ENCODE assay signal across 13 cellular contexts in the genomic region with DNA sequence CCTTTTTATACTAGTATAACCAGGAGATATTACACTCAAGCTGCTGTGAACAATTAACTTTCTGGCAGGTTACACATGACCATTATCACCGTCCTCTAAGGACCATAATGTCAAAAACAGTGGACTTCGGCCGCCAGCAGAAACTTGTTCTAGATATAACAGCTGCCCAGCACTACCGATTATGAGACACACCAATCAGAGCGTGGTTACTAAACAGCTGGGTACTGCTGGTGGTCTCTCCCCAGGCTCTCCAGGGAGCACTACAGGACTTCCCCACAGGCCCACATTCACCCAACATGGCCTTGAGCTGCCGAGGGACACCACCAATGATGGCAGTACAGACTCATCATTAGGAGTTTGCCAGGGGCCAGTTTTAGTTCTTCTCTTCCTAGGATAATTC.
"Had no signal": no experiment of that assay in that cellular context is flagged by ENCODE, and none has a peak within 500 bp of the region (broad histone marks: within the 10 kb centered on the region; RNA-seq: fewer than 3 reads in every experiment).

No MANE protein-coding gene starts in this region.

- H3K9me3 Mint-ChIP-seq: activated CD4-positive, alpha-beta memory T cell treated with anti-CD3 and anti-CD28 coated beads for 36 hours; type B pancreatic cell had no signal

- H3K27ac Mint-ChIP-seq: activated CD4-positive, alpha-beta memory T cell treated with anti-CD3 and anti-CD28 coated beads for 36 hours; activated CD8-positive, alpha-beta memory T cell treated with anti-CD3 and anti-CD28 coated beads, Interleukin-2, amount 10 ng/mL, durations not matched to agents 7 days and 5 days; endodermal cell; naive thymus-derived CD8-positive, alpha-beta T cell had no signal

- H3K4me3 Mint-ChIP-seq: activated CD4-positive, alpha-beta memory T cell treated with anti-CD3 and anti-CD28 coated beads for 36 hours; activated CD8-positive, alpha-beta memory T cell treated with anti-CD3 and anti-CD28 coated beads, Interleukin-2, amount 10 ng/mL, durations not matched to agents 7 days and 5 days; endodermal cell; naive thymus-derived CD8-positive, alpha-beta T cell had no signal

- H3K27me3 Mint-ChIP-seq: type B pancreatic cell had no signal

- H3K36me3 Mint-ChIP-seq: activated CD4-positive, alpha-beta memory T cell treated with anti-CD3 and anti-CD28 coated beads for 36 hours; activated CD8-positive, alpha-beta memory T cell treated with anti-CD3 and anti-CD28 coated beads, Interleukin-2, amount 10 ng/mL, durations not matched to agents 7 days and 5 days; naive thymus-derived CD8-positive, alpha-beta T cell; type B pancreatic cell had no signal

- DNase-seq: activated CD4-positive, alpha-beta memory T cell treated with anti-CD3 and anti-CD28 coated beads for 36 hours; activated CD4-positive, alpha-beta T cell treated with anti-CD3 and anti-CD28 coated beads for 1 hour; activated CD8-positive, alpha-beta memory T cell treated with anti-CD3 and anti-CD28 coated beads, Interleukin-2, amount 10 ng/mL, durations not matched to agents 7 days and 5 days; activated naive CD4-positive, alpha-beta T cell treated with anti-CD3 and anti-CD28 coated beads, Interleukin-2, amount 50 U/mL, for 16 hours; activated T-cell treated with anti-CD3 and anti-CD28 coated beads, Interleukin-2, amount 50 U/mL, for 1 hour; endodermal cell; erythroblast; islet precursor cell; naive thymus-derived CD8-positive, alpha-beta T cell; nucleus accumbens; stimulated activated naive CD8-positive, alpha-beta T cell treated with anti-CD3 and anti-CD28 coated beads, Interleukin-15, Interleukin-2, amounts not matched to agents 100 U/mL and 50 U/mL, for 24 hours had no signal

- H3K27ac ChIP-seq: VCaP had no signal

- H3K4me1 Mint-ChIP-seq: naive thymus-derived CD8-positive, alpha-beta T cell had no signal

- ATAC-seq: naive thymus-derived CD8-positive, alpha-beta T cell had no signal
